8 cellular contexts compared by ENCODE assay signal in the genomic region with DNA sequence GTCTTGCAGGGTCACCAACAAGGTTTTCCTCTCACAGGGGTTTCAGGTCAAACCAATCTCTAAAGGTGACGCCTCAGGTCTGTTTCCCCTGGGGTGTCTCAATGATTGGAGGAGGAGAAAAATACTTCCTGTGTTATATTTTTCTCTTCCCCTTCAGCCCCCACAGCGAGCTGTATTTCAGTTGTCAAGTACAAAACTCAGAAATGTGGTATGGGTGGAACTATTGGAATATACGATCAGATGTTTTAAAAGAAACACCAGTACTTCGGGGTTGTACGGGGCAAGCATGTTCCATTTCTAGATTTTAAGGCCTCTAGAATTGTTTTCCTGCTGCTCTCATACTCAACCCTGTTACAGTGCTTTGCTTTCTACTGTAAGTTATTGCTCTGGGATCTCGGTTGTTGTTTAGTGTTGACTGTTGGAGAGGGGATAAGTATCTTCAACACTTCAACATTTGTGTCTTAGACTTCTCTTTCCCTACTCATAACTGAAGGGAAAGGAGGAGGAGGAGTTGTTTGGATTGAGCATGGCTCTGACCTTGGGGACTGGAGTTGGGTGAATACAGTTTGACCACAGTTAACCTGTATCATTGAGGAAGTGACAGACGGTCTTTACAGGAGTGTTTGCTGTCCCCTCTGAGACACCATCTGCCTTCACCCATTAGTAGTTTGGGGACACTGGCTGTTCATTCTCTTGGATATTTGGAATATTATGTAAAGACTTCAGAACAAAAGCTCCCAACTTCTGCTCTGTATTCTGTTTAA. TPM values are rescaled to one million over a fixed set of nuclear protein-coding genes. Genes with fewer than 3 reads are reported as not detected.
DNase-seq lines count a peak whose midpoint lies in the region; ATAC-seq and TF ChIP-seq lines count a peak whose summit lies in the region.

No MANE protein-coding gene starts in this region.

- H3K9ac ChIP-seq in OCI-LY3 (ENCODE audit: low read length) (peak overlapping the region; percentile 75), neuronal stem cell (ENCODE audit: low read depth, low read length, poor library complexity) (no peak overlapping the region)

- no peak overlapping the region for H3K18ac ChIP-seq in neuronal stem cell (ENCODE audit: low read length)

- peaks cover 6% of the 10 kb centered on the region for H3K79me1 ChIP-seq in neuronal stem cell (ENCODE audit: low read depth, low read length)

- no peak overlapping the region for H2BK12ac ChIP-seq in neuronal stem cell (ENCODE audit: low read length)

- no peak overlapping the region for H4K91ac ChIP-seq in neuronal stem cell (ENCODE audit: low read depth, low read length, poor library complexity)

- H2BK120ac ChIP-seq in neuronal stem cell (ENCODE audit: low read depth, low read length): no peak overlapping the region

- no peak overlapping the region for H4K8ac ChIP-seq in neuronal stem cell (ENCODE audit: low read depth, low read length)

- H3K23ac ChIP-seq in neuronal stem cell (ENCODE audit: low read depth, low read length, poor library complexity): no peak overlapping the region

- ATAC-seq in HG02981 (IDR thresholded peaks at IDR 0.05; ENCODE audit: unreplicated experiment) (no peak), HG02973 (IDR thresholded peaks at IDR 0.05; ENCODE audit: unreplicated experiment) (no peak), GM21390 (IDR thresholded peaks at IDR 0.05; ENCODE audit: unreplicated experiment) (no peak)

- DNase-seq in stimulated activated CD4-positive, alpha-beta T cell treated with anti-CD3 and anti-CD28 coated beads, Interleukin-15, amount 100 ng/mL, for 24 hours: peak; percentile 33
- no peak for DNase-seq in stimulated activated CD4-positive, alpha-beta T cell treated with anti-CD3 and anti-CD28 coated beads, Interleukin-4, amount 100 ng/mL, for 24 hours
- peak in 1 of 3 donors; percentile 13 for DNase-seq in effector memory CD4-positive, alpha-beta T cell
- no peak for DNase-seq in neuronal stem cell (ENCODE audit: low spot score)

- H2AFZ ChIP-seq in OCI-LY3 (ENCODE audit: low read depth, low read length) (no peak overlapping the region), neuronal stem cell (ENCODE audit: low read length) (peak overlapping the region; percentile 74)

- H3K27me3 ChIP-seq in OCI-LY3 (ENCODE audit: low read depth, low read length): peaks cover 11% of the 10 kb centered on the region
- H3K27me3 ChIP-seq in effector memory CD4-positive, alpha-beta T cell (replicated peaks; ENCODE audit: control insufficient read depth, insufficient read depth, low read length, poor library complexity, severe bottlenecking): peaks cover 4% of the 10 kb centered on the region
- H3K27me3 ChIP-seq in neuronal stem cell (ENCODE audit: control insufficient read depth in 3 of 3, insufficient read depth in 3 of 3, low read depth in 1 of 3, low read length in 3 of 3): peaks cover 0 to 23% (median 11%) of the 10 kb centered on the region in 3 experiments

- H3K9me3 ChIP-seq in OCI-LY3 (ENCODE audit: insufficient read depth, low read length) (no peaks in the 10 kb centered on the region), neuronal stem cell (replicated peaks in 1 of 2; ENCODE audit: control insufficient read depth in 2 of 2, insufficient read depth in 1 of 2, low read depth in 1 of 2, low read length in 2 of 2) (no peaks in the 10 kb centered on the region)
- no peaks in the 10 kb centered on the region for H3K9me3 ChIP-seq in effector memory CD4-positive, alpha-beta T cell (ENCODE audit: control insufficient read depth, low read length)

- no peak overlapping the region for H3K4ac ChIP-seq in neuronal stem cell (ENCODE audit: low read length)

- peaks cover 64% of the 10 kb centered on the region for H3K79me2 ChIP-seq in OCI-LY3 (ENCODE audit: low read length)

- no peak overlapping the region for H2BK15ac ChIP-seq in neuronal stem cell (ENCODE audit: low read length)

- H4K20me1 ChIP-seq in OCI-LY3 (ENCODE audit: insufficient read depth, low read length): peaks cover 57% of the 10 kb centered on the region

- no peak for TF ChIP-seq CTCF in OCI-LY3 (IDR thresholded peaks at IDR 0.05; ENCODE audit: low read depth, low read length)

- no peak overlapping the region for H2BK5ac ChIP-seq in neuronal stem cell (ENCODE audit: low read length)

- H3K4me3 ChIP-seq in OCI-LY3 (ENCODE audit: low read length): peak overlapping the region; percentile 77
- peak overlapping the region; percentile 91 for H3K4me3 ChIP-seq in effector memory CD4-positive, alpha-beta T cell (ENCODE audit: insufficient read depth, low read depth, low read length, poor library complexity, severe bottlenecking)
- H3K4me3 ChIP-seq in neuronal stem cell (ENCODE audit: low read length in 2 of 2): peak overlapping the region; percentile 63 to 94

- peaks cover 43% of the 10 kb centered on the region for H3K4me1 ChIP-seq in OCI-LY3 (ENCODE audit: low read length)
- peaks cover 18% of the 10 kb centered on the region for H3K4me1 ChIP-seq in effector memory CD4-positive, alpha-beta T cell (ENCODE audit: control insufficient read depth, insufficient read depth, low read length, poor library complexity, severe bottlenecking)
- H3K4me1 ChIP-seq in neuronal stem cell (ENCODE audit: control insufficient read depth in 2 of 2, insufficient read depth in 1 of 2, low read depth in 1 of 2, low read length in 2 of 2): peaks cover 29 to 35% of the 10 kb centered on the region in 2 donors

- H2AK5ac ChIP-seq in neuronal stem cell (ENCODE audit: low read depth, low read length): no peak overlapping the region

- peak overlapping the region; percentile 54; the same call in 1 of the 2 replicates for H3K27ac ChIP-seq in OCI-LY3 (ENCODE audit: low read length)
- H3K27ac ChIP-seq in effector memory CD4-positive, alpha-beta T cell (ENCODE audit: insufficient read depth, low read length, poor library complexity, severe bottlenecking): peak overlapping the region; percentile 85
- H3K27ac ChIP-seq in neuronal stem cell (replicated peaks; ENCODE audit: low read length): no peak overlapping the region

- WGBS in neuronal stem cell (ENCODE audit: extremely low coverage in 2 of 2, insufficient read length in 2 of 2, insufficient replicate concordance in 1 of 2), 2 donors: no CpG with 5 or more reads among the region's 7 CpGs

- no peak overlapping the region for H3K14ac ChIP-seq in neuronal stem cell (ENCODE audit: low read length)

- H3K36me3 ChIP-seq in OCI-LY3 (replicated peaks; ENCODE audit: low read depth, low read length): no peaks in the 10 kb centered on the region
- no peaks in the 10 kb centered on the region for H3K36me3 ChIP-seq in effector memory CD4-positive, alpha-beta T cell (ENCODE audit: control insufficient read depth, insufficient read depth, low read length)
- H3K36me3 ChIP-seq in neuronal stem cell (replicated peaks in 1 of 2; ENCODE audit: control insufficient read depth in 2 of 2, insufficient read depth in 2 of 2, low read length in 2 of 2): peaks cover 0 to 2% of the 10 kb centered on the region in 2 donors

- H3K4me2 ChIP-seq in OCI-LY3 (ENCODE audit: low read length): peak overlapping the region; percentile 77
- peak overlapping the region; percentile 72 for H3K4me2 ChIP-seq in neuronal stem cell (ENCODE audit: insufficient read depth, low read length, poor library complexity, severe bottlenecking)

RNA-seq across cellular contexts. Expression of gene MAPKAPK2, which starts 2.0 kb away (rescaled TPM):
- 54.3 TPM for polyA plus RNA-seq in neuronal stem cell (2013, experiment 1 of 2)
- 54.2 TPM for polyA plus RNA-seq in neuronal stem cell (2013, experiment 2 of 2)

RNA-seq across cellular contexts. Expression of gene DYRK3, which starts 51.3 kb away (rescaled TPM):
- polyA plus RNA-seq in neuronal stem cell (2013, experiment 1 of 2): 15.3 TPM
- polyA plus RNA-seq in neuronal stem cell (2013, experiment 2 of 2): 15.9 TPM
